Comparison of ENCODE assay signal across 2 cellular contexts in the genomic region with DNA sequence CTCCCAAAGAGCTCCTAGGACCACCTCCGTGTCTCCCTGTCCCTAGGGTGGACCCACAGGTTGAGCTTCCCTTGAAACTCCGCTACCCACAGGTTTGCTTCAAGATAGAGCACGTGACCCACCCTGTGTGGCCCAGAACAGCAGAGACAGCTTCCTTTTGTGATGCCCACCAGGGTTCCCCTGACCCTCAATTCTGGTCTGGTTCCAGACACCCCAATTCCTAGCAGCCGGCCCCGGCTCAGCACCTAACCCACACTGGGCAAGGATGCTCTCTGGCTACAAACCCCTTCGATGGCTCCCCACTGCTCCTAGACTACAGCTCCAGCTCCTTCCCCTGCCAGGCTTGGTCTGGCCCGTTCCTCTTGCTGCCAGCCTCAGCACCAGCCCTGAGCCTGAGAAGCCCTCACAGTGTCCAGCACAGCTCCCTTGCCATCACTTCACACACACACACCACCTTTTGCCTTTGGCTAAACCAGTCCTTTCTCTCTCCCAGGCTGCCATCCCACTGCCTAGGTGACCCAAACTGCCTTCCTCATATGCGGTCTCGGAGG.
A peak's percentile ranks its signal among the peaks of the same experiment; 100 is the strongest.
TF ChIP-seq lines count a peak whose summit lies in the region.

No MANE protein-coding gene starts in this region.

TF ChIP-seq in HepG2, 621 proteins besides CTCF, POLR2A, EP300 and RAD21:
- TF ChIP-seq TBX2 (CRISPR knock-in tag; IDR thresholded peaks at IDR 0.05; ENCODE audit: borderline replicate concordance) (0 out of 2 replicates have a peak, but pooled peaks have one; percentile 8), MEIS2 (CRISPR knock-in tag; IDR thresholded peaks at IDR 0.05) (no peak)

TF ChIP-seq in WTC11, 78 proteins besides CTCF, POLR2A, EP300 and RAD21:
- TF ChIP-seq KAT7 (CRISPR knock-in tag; IDR thresholded peaks at IDR 0.05; ENCODE audit: borderline replicate concordance) (no peak), FOXJ3 (CRISPR knock-in tag; IDR thresholded peaks at IDR 0.05; ENCODE audit: borderline replicate concordance) (no peak), IRF2 (CRISPR knock-in tag; IDR thresholded peaks at IDR 0.05; ENCODE audit: borderline replicate concordance, low read depth) (no peak), FOXP1 (CRISPR knock-in tag; IDR thresholded peaks at IDR 0.05; ENCODE audit: borderline replicate concordance) (no peak), SP1 (CRISPR knock-in tag; conservative IDR thresholded peaks at IDR 0.05) (no peak), ETV6 (CRISPR knock-in tag; IDR thresholded peaks at IDR 0.05) (no peak), ZNF671 (CRISPR knock-in tag; IDR thresholded peaks at IDR 0.05) (no peak), SMAD4 (CRISPR knock-in tag; IDR thresholded peaks at IDR 0.05) (no peak), TEAD4 (CRISPR knock-in tag; IDR thresholded peaks at IDR 0.05) (no peak)
- TF ChIP-seq, protein P1, sequence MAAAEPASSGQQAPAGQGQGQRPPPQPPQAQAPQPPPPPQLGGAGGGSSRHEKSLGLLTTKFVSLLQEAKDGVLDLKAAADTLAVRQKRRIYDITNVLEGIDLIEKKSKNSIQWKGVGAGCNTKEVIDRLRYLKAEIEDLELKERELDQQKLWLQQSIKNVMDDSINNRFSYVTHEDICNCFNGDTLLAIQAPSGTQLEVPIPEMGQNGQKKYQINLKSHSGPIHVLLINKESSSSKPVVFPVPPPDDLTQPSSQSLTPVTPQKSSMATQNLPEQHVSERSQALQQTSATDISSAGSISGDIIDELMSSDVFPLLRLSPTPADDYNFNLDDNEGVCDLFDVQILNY (CRISPR knock-in tag; IDR thresholded peaks at IDR 0.05) = no peak
